In genomic region chr6:111530218-111530617, GRCh38 we compare ENCODE assay signal across 18 cellular contexts. TPM values are rescaled to one million over a fixed set of nuclear protein-coding genes. Genes with fewer than 3 reads are reported as not detected.
A peak's percentile ranks its signal among the peaks of the same experiment; 100 is the strongest.
DNase-seq lines count a peak whose midpoint lies in the region; ATAC-seq, FAIRE-seq and TF ChIP-seq lines count a peak whose summit lies in the region.
"Had no signal": no experiment of that assay in that cellular context is flagged by ENCODE, and none has a peak within 500 bp of the region (broad histone marks: within the 10 kb centered on the region; RNA-seq: fewer than 3 reads in every experiment).

No MANE protein-coding gene starts in this region.

- DNase-seq in HuH-7 (ENCODE audit: low spot score) (peak; percentile 15), K562 (ENCODE audit: extremely low read depth in 1 of 4, low spot score in 3 of 4) (no peak), mucosa of descending colon (no peak), transverse colon (no peak), smooth muscle cell (lab: John Stamatoyannopoulos, UW; ENCODE audit: unreplicated experiment) (no peak), lower leg skin (ENCODE audit: low spot score in 2 of 2) (no peak)
- DNase-seq: Caco-2; CD4-positive, CD25-positive, alpha-beta regulatory T cell; DMS 273 treated with DMSO at 0.1 percent for 48 hours; DMS79 treated with DMSO at 0.1 percent for 48 hours; HFFc6; NCI-H187; NCI-H446; OCI-M1; RPMI8226 had no signal

- no peak for TF ChIP-seq EP300 in K562 (IDR thresholded peaks at IDR 0.05; ENCODE audit: low read length)
- TF ChIP-seq EP300 in transverse colon (IDR thresholded peaks at IDR 0.05; ENCODE audit: low read depth): no peak

- no peaks in the 10 kb centered on the region for H3F3A ChIP-seq in smooth muscle cell (ENCODE audit: low read depth)

- no peaks in the 10 kb centered on the region for H3K79me2 ChIP-seq in K562 (ENCODE audit: control insufficient read depth, insufficient read depth, low read length)
- peaks cover 13% of the 10 kb centered on the region for H3K79me2 ChIP-seq in smooth muscle cell (ENCODE audit: low read depth)

- H3K27ac ChIP-seq in K562 (ENCODE audit: extremely low read depth, low read depth, low read length) (no peak overlapping the region), transverse colon (peak overlapping the region; percentile 27 to 69 (median 48)), smooth muscle cell (ENCODE audit: low read depth) (no peak overlapping the region)
- H3K27ac ChIP-seq: KMS-11 had no signal

- no peak for FAIRE-seq in K562 (lab: Jason Lieb, UNC)
- FAIRE-seq: GM12878 had no signal

- in situ Hi-C loops in K562 (cut with MboI): no loop called here
- in situ Hi-C loops in transverse colon (cut with MboI; ENCODE audit: low pct_ligation_motif_present in 1 of 4, low pct_unique_long_range_greater_than_20kb in 1 of 4, low sequenced_read_pairs in 3 of 4): no loop called here

- H3K36me3 ChIP-seq in K562 (ENCODE audit: control insufficient read depth, insufficient read depth, low read length) (no peaks in the 10 kb centered on the region), mucosa of descending colon (ENCODE audit: low read depth) (no peaks in the 10 kb centered on the region), transverse colon (no peaks in the 10 kb centered on the region), smooth muscle cell (ENCODE audit: low read depth) (no peaks in the 10 kb centered on the region)

- TF ChIP-seq RAD21 in K562 (CRISPR knock-in tag; conservative IDR thresholded peaks at IDR 0.05 in 1 of 2, IDR thresholded peaks at IDR 0.05 in 1 of 2): no peak

- H3K9me1 ChIP-seq in K562 (ENCODE audit: control insufficient read depth, insufficient read depth, low read length): no peaks in the 10 kb centered on the region

- POLR2A ChIA-PET in K562 (lab: Yijun Ruan, JAX): interaction anchor here (1.4 kb wide), 1 partner anchor 11 kb away, joined by 5 read pairs; no protein-coding TSS in a partner anchor

- H3K9me3 ChIP-seq in K562 (replicated peaks; ENCODE audit: control insufficient read depth, insufficient read depth, low read depth, low read length) (no peaks in the 10 kb centered on the region), mucosa of descending colon (no peaks in the 10 kb centered on the region), transverse colon (no peaks in the 10 kb centered on the region), smooth muscle cell (replicated peaks; ENCODE audit: low read depth) (no peaks in the 10 kb centered on the region)
- H3K9me3 ChIP-seq: Caco-2 had no signal

- TF ChIP-seq POLR2A in K562 (conservative IDR thresholded peaks at IDR 0.05) (no peak), transverse colon (IDR thresholded peaks at IDR 0.05) (no peak), lower leg skin (IDR thresholded peaks at IDR 0.05) (no peak)

- ATAC-seq in K562 (no peak), mucosa of descending colon (peak; percentile 89), HG02884 (IDR thresholded peaks at IDR 0.05; ENCODE audit: unreplicated experiment) (no peak)
- ATAC-seq: GM12878 had no signal

- H3K4me1 ChIP-seq in K562 (replicated peaks in 1 of 2; ENCODE audit: control insufficient read depth in 2 of 2, insufficient read depth in 2 of 2, low read length in 2 of 2) (peaks cover 0 to 6% of the 10 kb centered on the region in 2 experiments; a peak in 1 of 5 replicates), mucosa of descending colon (ENCODE audit: low read depth) (peaks cover 11% of the 10 kb centered on the region), transverse colon (peaks cover 6 to 29% (median 13%) of the 10 kb centered on the region in 4 donors), smooth muscle cell (ENCODE audit: low read depth) (no peaks in the 10 kb centered on the region)
- H3K4me1 ChIP-seq: Caco-2 had no signal

- CTCF ChIA-PET in K562 (lab: Yijun Ruan, JAX; ENCODE audit: low intra/inter-chr PET ratio): no interaction called here

- TF ChIP-seq CTCF in K562 (IDR thresholded peaks at IDR 0.05 in 2 of 3, conservative IDR thresholded peaks at IDR 0.05 in 1 of 3; ENCODE audit: insufficient read depth in 2 of 3, low read depth in 1 of 3, low read length in 3 of 3): no peak
- no peak for TF ChIP-seq CTCF in mucosa of descending colon (IDR thresholded peaks at IDR 0.05)
- no peak for TF ChIP-seq CTCF in transverse colon (IDR thresholded peaks at IDR 0.05)
- TF ChIP-seq CTCF in smooth muscle cell (IDR thresholded peaks at IDR 0.05; ENCODE audit: borderline replicate concordance, insufficient read depth, poor library complexity, severe bottlenecking): no peak
- TF ChIP-seq CTCF in lower leg skin (IDR thresholded peaks at IDR 0.05): no peak

- H4K20me1 ChIP-seq in K562 (replicated peaks; ENCODE audit: control insufficient read depth, insufficient read depth, low read length): no peaks in the 10 kb centered on the region
- peaks cover 11% of the 10 kb centered on the region for H4K20me1 ChIP-seq in smooth muscle cell (ENCODE audit: low read depth)

- no peak overlapping the region for H2AFZ ChIP-seq in K562 (ENCODE audit: low read depth, low read length)
- H2AFZ ChIP-seq in smooth muscle cell (ENCODE audit: low read depth): no peak overlapping the region

- H3K4me2 ChIP-seq in K562 (ENCODE audit: insufficient read depth, low read length) (no peak overlapping the region), smooth muscle cell (no peak overlapping the region)
- H3K4me2 ChIP-seq: KMS-11 had no signal

- H3K27me3 ChIP-seq in K562 (ENCODE audit: control insufficient read depth in 2 of 2, insufficient read depth in 2 of 2, low read length in 2 of 2): no peaks in the 10 kb centered on the region
- H3K27me3 ChIP-seq in transverse colon: no peaks in the 10 kb centered on the region
- no peaks in the 10 kb centered on the region for H3K27me3 ChIP-seq in smooth muscle cell (ENCODE audit: low read depth)

- BruUV-seq in K562 (replicated peaks; lab: Mats Ljungman, UMichigan): no TSS peak

- intact Hi-C loops in K562 (cut with micrococcal nuclease) (no loop called here), mucosa of descending colon (cut with DNase I, micrococcal nuclease) (no loop called here), transverse colon (cut with DNase I; ENCODE audit: low total_unique reads) (no loop called here), lower leg skin (cut with DNase I; ENCODE audit: low total_unique reads) (no loop called here)

- H3K9ac ChIP-seq in K562 (ENCODE audit: insufficient read depth in 1 of 2, low read depth in 2 of 2, low read length in 2 of 2) (no peak overlapping the region), smooth muscle cell (ENCODE audit: low read depth) (no peak overlapping the region)
- H3K9ac ChIP-seq: KMS-11 had no signal

- WGBS in K562 (ENCODE audit: insufficient coverage, low coverage, missing lambda C conversion rate): 35% methylated on average over 2 of the region's 2 CpGs
- WGBS in transverse colon (ENCODE audit: low coverage in 1 of 2), 2 donors: 39 to 56% methylated on average over 2 of the region's 2 CpGs
- WGBS in smooth muscle cell (ENCODE audit: low lambda C conversion rate): 82% methylated on average over 2 of the region's 2 CpGs
- 61 to 81% methylated on average over 2 of the region's 2 CpGs for WGBS in lower leg skin, 2 donors

- H3K4me3 ChIP-seq in K562 (no peak overlapping the region), mucosa of descending colon (no peak overlapping the region), transverse colon (no peak overlapping the region), smooth muscle cell (no peak overlapping the region), lower leg skin (ENCODE audit: low read depth, poor library complexity, severe bottlenecking) (no peak overlapping the region)
- H3K4me3 ChIP-seq: GM12878 had no signal

TF ChIP-seq in K562, 482 proteins besides CTCF, POLR2A, EP300 and RAD21 (continues in another document):
- TF ChIP-seq ZNF583 (CRISPR knock-in tag; IDR thresholded peaks at IDR 0.05): no peak
- no peak for TF ChIP-seq ZNF384 (IDR thresholded peaks at IDR 0.05; ENCODE audit: low read depth, low read length)
- no peak for TF ChIP-seq RFX7 (CRISPR knock-in tag; IDR thresholded peaks at IDR 0.05)
- TF ChIP-seq CBX5 (IDR thresholded peaks at IDR 0.05; ENCODE audit: borderline replicate concordance, low read depth): no peak
- no peak for TF ChIP-seq CHD4 (IDR thresholded peaks at IDR 0.05; ENCODE audit: insufficient read depth, insufficient replicate concordance, low read depth, low read length, poor library complexity, severe bottlenecking)
- TF ChIP-seq C11orf30 (IDR thresholded peaks at IDR 0.05; ENCODE audit: low read depth): peak; percentile 26; the same call in 1 of the 2 replicates
- no peak for TF ChIP-seq ZFP36 (IDR thresholded peaks at IDR 0.05; ENCODE audit: low read depth, low read length, partially characterized antibody)

RNA-seq across cellular contexts. Expression of gene REV3L, which starts 47.2 kb away (rescaled TPM):
- total RNA-seq in K562 (2011; cell fraction: chromatin; rRNA removed; ENCODE audit: low replicate concordance): 20.0 and 85.9 TPM in 2 replicates
- total RNA-seq in K562 (2011; cell fraction: nucleolus; rRNA removed): 9.3 and 16.7 TPM in 2 replicates
- 25.5 and 35.3 TPM in 2 replicates for total RNA-seq in K562 (2011; cell fraction: nucleoplasm; rRNA removed)
- 13.0 and 14.4 TPM in 2 replicates for total RNA-seq in K562 (2014; rRNA removed)
- total RNA-seq in K562 (2014; rRNA removed; fragmentation: Illumina TruSeq; extraction: Trizol): 22.1 and 23.5 TPM in 2 replicates
- 22.5 and 24.4 TPM in 2 replicates for total RNA-seq in K562 (2015; rRNA removed; fragmentation: Illumina TruSeq; extraction: Trizol)
- total RNA-seq in K562 (2021): 12.1 and 16.6 TPM in 2 replicates
- polyA plus RNA-seq in K562 (2011; rRNA removed): 11.7 and 16.7 TPM in 2 replicates
- polyA plus RNA-seq in K562 (2011; cell fraction: cytosol; rRNA removed): 3.3 and 6.2 TPM in 2 replicates
- 9.2 and 12.9 TPM in 2 replicates for polyA plus RNA-seq in K562 (2011; cell fraction: nucleus; rRNA removed)
- polyA plus RNA-seq in K562 (2012): 7.7 and 8.1 TPM in 2 replicates
- 10.9 and 16.8 TPM in 2 replicates for polyA plus RNA-seq in K562 (2014; fragmentation: Illumina TruSeq; extraction: Trizol)
- polyA plus RNA-seq in K562 (2014; fragmentation: Nextera tagmentation; extraction: Ambion mirVana): 1 to 10 TPM; 5.5 to 6.2 TPM
- polyA plus RNA-seq in K562 (2014; rRNA removed): 9.1 and 11.5 TPM in 2 replicates
- 40.9 and 47.2 TPM in 2 replicates for polyA minus RNA-seq in K562 (2011; rRNA and poly(A)+ RNA removed)
- polyA minus RNA-seq in K562 (2011; cell fraction: cytosol; rRNA and poly(A)+ RNA removed): 11.5 and 13.4 TPM in 2 replicates
- 28.9 and 41.9 TPM in 2 replicates for polyA minus RNA-seq in K562 (2011; cell fraction: nucleus; rRNA and poly(A)+ RNA removed)
- total RNA-seq in mucosa of descending colon: 10 to 100 TPM; 17.7 to 56.4 (median 20.7) TPM
- 100 to 1,000 TPM in 1 of 4 donors, 10 to 100 TPM in 3; 24.7 to 256 (median 34.7) TPM for total RNA-seq in transverse colon
- total RNA-seq in smooth muscle cell: 19.2 and 19.8 TPM in 2 replicates
- 6.9 and 9.8 TPM in 2 replicates for polyA plus RNA-seq in smooth muscle cell
- total RNA-seq in lower leg skin: 10 to 100 TPM; 25.9 to 45.9 (median 28.6) TPM

Comparison
In these comparisons a context has a peak if more than half of its experiments do, and no peak if none do; other contexts are left out.
1. H3K27ac ChIP-seq: peak in transverse colon (4 of 4); none in K562 (single experiment) and smooth muscle cell (single experiment).